19 cellular contexts compared by ENCODE assay signal in the genomic region with DNA sequence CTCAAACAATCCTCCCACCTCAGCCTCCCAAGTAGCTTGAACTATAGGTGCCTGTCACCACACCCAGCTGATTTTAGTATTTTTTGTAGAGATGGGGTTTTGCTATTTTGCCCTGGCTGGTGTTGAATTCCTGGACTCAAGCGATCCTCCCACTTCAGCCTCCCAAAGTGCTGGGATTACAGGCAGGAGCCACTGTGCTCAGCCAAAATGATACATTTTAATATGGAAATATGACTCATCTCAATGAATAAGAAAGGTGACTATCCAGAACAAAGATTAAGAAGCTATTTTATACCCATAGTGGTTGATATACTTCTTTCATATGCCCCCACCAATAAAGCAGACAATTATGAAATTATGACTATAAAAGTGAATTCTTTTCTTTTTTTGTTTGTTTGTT.
A peak's percentile ranks its signal among the peaks of the same experiment; 100 is the strongest.
DNase-seq lines count a peak whose midpoint lies in the region; ATAC-seq, FAIRE-seq and TF ChIP-seq lines count a peak whose summit lies in the region.
"Had no signal": no experiment of that assay in that cellular context is flagged by ENCODE, and none has a peak within 500 bp of the region (broad histone marks: within the 10 kb centered on the region; RNA-seq: fewer than 3 reads in every experiment).

No MANE protein-coding gene starts in this region.

- ATAC-seq in PC-3, result peak; percentile 57; the same call in 1 of the 2 replicates
- no peak for ATAC-seq in GM21576 (IDR thresholded peaks at IDR 0.05; ENCODE audit: unreplicated experiment)
- ATAC-seq in GM21528 (IDR thresholded peaks at IDR 0.05; ENCODE audit: low FRiP score, unreplicated experiment), result no peak
- ATAC-seq: CD8-positive, alpha-beta T cell; GM23338; HCT116 had no signal

- H3K9me2 ChIP-seq in PC-3 (replicated peaks; ENCODE audit: low read length), result no peaks in the 10 kb centered on the region

- no peaks in the 10 kb centered on the region for H3K9me3 ChIP-seq in PC-3 (ENCODE audit: low read length)
- H3K9me3 ChIP-seq: BLaER1, Caco-2 had no signal

- no peak for FAIRE-seq in bronchial epithelial cell (lab: Jason Lieb, UNC)
- FAIRE-seq: GM12892 had no signal

- TF ChIP-seq CTCF in PC-3 (conservative IDR thresholded peaks at IDR 0.05; ENCODE audit: low read depth, low read length), result no peak
- TF ChIP-seq CTCF in bronchial epithelial cell (IDR thresholded peaks at IDR 0.05; ENCODE audit: insufficient read depth, low read length, severe bottlenecking), result no peak

- CTCF ChIA-PET in PC-3 (lab: Charles Lee), result no interaction called here

- no peaks in the 10 kb centered on the region for H4K20me1 ChIP-seq in PC-3 (ENCODE audit: low read length)
- H4K20me1 ChIP-seq: BLaER1 had no signal

- H3K36me3 ChIP-seq in PC-3 (ENCODE audit: low read depth, low read length) (peaks cover 7% of the 10 kb centered on the region; the same call in 1 of the 2 replicates), bronchial epithelial cell (ENCODE audit: control insufficient read depth, insufficient read depth, low read length) (no peaks in the 10 kb centered on the region)
- H3K36me3 ChIP-seq: BLaER1 had no signal

- BruUV-seq in PC-3 (replicated peaks; lab: Mats Ljungman, UMichigan), result no TSS peak

- peak overlapping the region; percentile 58; the same call in 1 of the 2 replicates for H3K27ac ChIP-seq in PC-3 (ENCODE audit: low read length)
- H3K27ac ChIP-seq: BLaER1, C4-2B had no signal

- no peaks in the 10 kb centered on the region for H3K79me2 ChIP-seq in PC-3 (ENCODE audit: low read length)

- peaks cover 16% of the 10 kb centered on the region for H3K4me1 ChIP-seq in PC-3 (ENCODE audit: insufficient read depth, low read length)
- H3K4me1 ChIP-seq: BLaER1, Caco-2 had no signal

- in situ Hi-C loops in ACHN (cut with HindIII; ENCODE audit: low pct_ligation_motif_present, low pct_unique_long_range_greater_than_20kb, low sequenced_read_pairs), result no loop called here

- H3K27me3 ChIP-seq in PC-3 (ENCODE audit: low read length) (no peaks in the 10 kb centered on the region), bronchial epithelial cell (ENCODE audit: control insufficient read depth, insufficient read depth, low read length) (no peaks in the 10 kb centered on the region)
- H3K27me3 ChIP-seq: BLaER1 had no signal

- H3K4me3 ChIP-seq in PC-3 (ENCODE audit: low read length) (no peak overlapping the region), bronchial epithelial cell (ENCODE audit: low read depth, low read length) (no peak overlapping the region)
- H3K4me3 ChIP-seq: BLaER1, GM23338 had no signal

- no peaks in the 10 kb centered on the region for H3F3A ChIP-seq in PC-3 (ENCODE audit: low read length, unreplicated experiment)

- 0 out of 2 replicates have a peak overlapping the region, but pooled peaks have one; percentile 24 for H3K4me2 ChIP-seq in PC-3 (ENCODE audit: low read length)
- H3K4me2 ChIP-seq: BLaER1, GM23338 had no signal

- no peak overlapping the region for H2AFZ ChIP-seq in PC-3 (ENCODE audit: low read length)
- H2AFZ ChIP-seq: GM23338 had no signal

- no peak overlapping the region for H3K9ac ChIP-seq in PC-3 (ENCODE audit: low read length)
- H3K9ac ChIP-seq: BLaER1 had no signal

- peak; percentile 7 for DNase-seq in HT1080 (ENCODE audit: low read depth)
- DNase-seq in PC-3, result peak; percentile 46
- DNase-seq in bronchial epithelial cell (ENCODE audit: low read depth), result peak; percentile 21
- DNase-seq in ACHN, result no peak
- no peak for DNase-seq in NCI-H2107 (lab: John Stamatoyannopoulos, UW)
- DNase-seq: 8988T; Caco-2; CD4-positive, CD25-positive, alpha-beta regulatory T cell; CD8-positive, alpha-beta T cell; DMS153; DND-41; H9 had no signal

- POLR2A ChIA-PET in PC-3 (lab: Charles Lee; ENCODE audit: unreplicated experiment), result interaction anchor here (0.7 kb wide), 1 partner anchor 156 kb away, joined by 3 read pairs; no protein-coding TSS in a partner anchor

- intact Hi-C loops in PC-3 (cut with micrococcal nuclease), result no loop called here

Comparison
In these comparisons a context has a peak if more than half of its experiments do, and no peak if none do; other contexts are left out.
1. DNase-seq: peak in HT1080 (single experiment), PC-3 (single experiment) and bronchial epithelial cell (single experiment); none in ACHN (single experiment) and NCI-H2107 (single experiment).